25 cellular contexts compared by ENCODE assay signal in genomic region chr21:29523646-29524045, GRCh38.
DNase-seq lines count a peak whose midpoint lies in the region; ATAC-seq, FAIRE-seq and TF ChIP-seq lines count a peak whose summit lies in the region.
"Had no signal": no experiment of that assay in that cellular context is flagged by ENCODE, and none has a peak within 500 bp of the region (broad histone marks: within the 10 kb centered on the region; RNA-seq: fewer than 3 reads in every experiment).

No MANE protein-coding gene starts in this region.

- ATAC-seq in Right ventricle myocardium inferior = peak; percentile 92
- ATAC-seq in left lobe of liver = peak; percentile 95
- ATAC-seq: activated T-helper 17 cell treated with anti-CD3 and anti-CD28 coated beads, Interleukin-2, amount 50 U/mL, for 72 hours; naive thymus-derived CD8-positive, alpha-beta T cell; upper lobe of right lung had no signal

- no peak for FAIRE-seq in GM19239 (lab: Jason Lieb, UNC)
- FAIRE-seq: keratinocyte, small intestine had no signal

- no peaks in the 10 kb centered on the region for H3K27me3 ChIP-seq in right atrium auricular region
- no peaks in the 10 kb centered on the region for H3K27me3 ChIP-seq in esophagus squamous epithelium
- H3K27me3 ChIP-seq: upper lobe of right lung had no signal

- H3K4me3 ChIP-seq in right atrium auricular region (no peak overlapping the region), esophagus squamous epithelium (no peak overlapping the region)
- H3K4me3 ChIP-seq: coronary artery, upper lobe of right lung had no signal

- 30 to 32% methylated on average over 1 of the region's 1 CpG for WGBS in esophagus squamous epithelium, 2 donors

- TF ChIP-seq POLR2A in esophagus squamous epithelium (IDR thresholded peaks at IDR 0.05) = no peak

- peaks cover 0 to 10% of the 10 kb centered on the region in 2 donors for H3K9me3 ChIP-seq in right atrium auricular region
- peaks cover 0 to 14% (median 13%) of the 10 kb centered on the region in 3 donors for H3K9me3 ChIP-seq in esophagus squamous epithelium
- H3K9me3 ChIP-seq: upper lobe of right lung had no signal

- H3K4me1 ChIP-seq in right atrium auricular region = no peaks in the 10 kb centered on the region
- peaks cover 0 to 30% (median 4%) of the 10 kb centered on the region in 3 donors for H3K4me1 ChIP-seq in esophagus squamous epithelium
- H3K4me1 ChIP-seq: parathyroid adenoma, upper lobe of right lung had no signal

- intact Hi-C loops in Right ventricle myocardium inferior (cut with DNase I) (no loop called here), esophagus squamous epithelium (cut with DNase I) (no loop called here)

- H3K36me3 ChIP-seq in right atrium auricular region = no peaks in the 10 kb centered on the region
- H3K36me3 ChIP-seq in esophagus squamous epithelium = no peaks in the 10 kb centered on the region
- H3K36me3 ChIP-seq: upper lobe of right lung had no signal

- H3K27ac ChIP-seq in right atrium auricular region (peak overlapping the region in 1 of 2 donors; percentile 21), esophagus squamous epithelium (peak overlapping the region in 3 of 4 donors; percentile 20 to 34 (median 31))
- H3K27ac ChIP-seq: C4-2B, parathyroid adenoma, upper lobe of right lung had no signal

- TF ChIP-seq CTCF in right atrium auricular region (IDR thresholded peaks at IDR 0.05) (no peak), esophagus squamous epithelium (IDR thresholded peaks at IDR 0.05) (no peak)

- DNase-seq in Right ventricle myocardium inferior (ENCODE audit: missing footprints) (no peak), right atrium auricular region (ENCODE audit: low spot score) (no peak), esophagus squamous epithelium (lab: John Stamatoyannopoulos, UW) (no peak), left lobe of liver (ENCODE audit: low spot score) (peak; percentile 54), NK-92 (lab: John Stamatoyannopoulos, UW; ENCODE audit: unreplicated experiment) (no peak), NCI-H524 (lab: John Stamatoyannopoulos, UW) (no peak), GM19239 (ENCODE audit: insufficient read length, low spot score) (no peak)
- DNase-seq in stimulated activated CD4-positive, alpha-beta T cell treated with anti-CD3 and anti-CD28 coated beads, Interleukin-15, amount 100 ng/mL, for 24 hours = no peak
- DNase-seq: activated CD4-positive, alpha-beta T cell treated with anti-CD3 and anti-CD28 coated beads, Interleukin-2, amount 10 ng/mL, durations not matched to agents 7 days and 5 days; activated naive CD8-positive, alpha-beta T cell treated with anti-CD3 and anti-CD28 coated beads for 36 hours; EL; foreskin melanocyte; mesendoderm; naive thymus-derived CD8-positive, alpha-beta T cell; NCI-H526 treated with DMSO at 0.1 percent for 48 hours; OCI-M1; SHP77 treated with DMSO at 0.1 percent for 48 hours; small intestine; stimulated activated CD4-positive, alpha-beta T cell treated with anti-CD3 and anti-CD28 coated beads, Interleukin-4, amount 100 ng/mL, for 1 hour; upper lobe of right lung had no signal
